In the genomic region with DNA sequence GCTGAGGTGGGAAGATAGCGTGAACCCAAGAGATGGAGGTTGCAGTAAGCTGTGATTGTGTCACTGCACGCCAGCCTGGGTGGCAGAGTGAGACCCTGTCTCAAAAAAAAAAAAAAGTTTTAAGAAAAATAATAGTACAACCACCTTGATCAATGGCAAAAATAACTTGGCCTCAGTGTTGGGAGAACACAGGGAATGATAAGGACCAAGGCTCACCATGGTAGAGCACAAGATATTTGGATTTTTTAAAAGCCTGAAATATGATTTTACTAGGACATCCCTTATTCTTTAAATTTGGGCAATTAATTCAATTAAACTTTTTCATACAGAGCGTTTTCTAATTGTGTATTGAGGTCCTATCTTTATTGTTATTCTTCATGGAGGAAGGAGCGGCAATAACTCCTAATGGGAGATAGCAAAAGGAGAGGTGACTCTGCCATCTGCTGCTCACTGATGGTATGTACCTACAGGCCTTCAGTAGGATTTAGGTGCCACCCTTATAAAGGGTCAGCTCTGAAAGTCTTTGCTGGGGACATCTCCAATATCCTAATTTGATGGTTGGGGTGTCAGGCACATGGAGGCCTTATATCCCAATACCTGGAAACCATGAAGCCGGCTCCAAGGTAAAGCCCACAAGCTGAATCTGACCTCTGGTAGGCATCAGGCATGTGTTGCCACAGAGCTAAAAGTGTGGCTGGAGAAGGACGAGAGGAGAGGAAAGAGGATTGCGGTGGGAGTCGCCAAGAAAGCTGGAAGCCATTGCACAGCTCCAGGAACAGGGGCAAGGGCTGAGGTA, we compare ENCODE assay signal across 9 cellular contexts. TPM values are rescaled to one million over a fixed set of nuclear protein-coding genes. Genes with fewer than 3 reads are reported as not detected.
A peak's percentile ranks its signal among the peaks of the same experiment; 100 is the strongest.
DNase-seq lines count a peak whose midpoint lies in the region; ATAC-seq, FAIRE-seq and TF ChIP-seq lines count a peak whose summit lies in the region.
"Had no signal": no experiment of that assay in that cellular context is flagged by ENCODE, and none has a peak within 500 bp of the region (broad histone marks: within the 10 kb centered on the region; RNA-seq: fewer than 3 reads in every experiment).

No MANE protein-coding gene starts in this region.

- no peak overlapping the region for H2AFZ ChIP-seq in GM23338

- DNase-seq in CD1c-positive myeloid dendritic cell (ENCODE audit: extremely low spot score) (peak; percentile 68), GM23338 (ENCODE audit: low spot score) (peak; percentile 75), NCI-H526 treated with DMSO at 0.1 percent for 48 hours (lab: John Stamatoyannopoulos, UW) (peak; percentile 40), adipocyte (ENCODE audit: low read depth) (peak; percentile 71), hepatic stellate cell (ENCODE audit: low spot score) (peak; percentile 50), small intestine (peak; percentile 83), mesenteric fat pad (ENCODE audit: low spot score) (no peak)

- no peaks in the 10 kb centered on the region for H3K4me1 ChIP-seq in GM23338 (ENCODE audit: insufficient read depth)
- no peaks in the 10 kb centered on the region for H3K4me1 ChIP-seq in adipocyte (ENCODE audit: control insufficient read depth, insufficient read depth, low read length)
- peaks cover 2 to 12% of the 10 kb centered on the region in 2 donors for H3K4me1 ChIP-seq in small intestine (ENCODE audit: control insufficient read depth in 2 of 2, insufficient read depth in 1 of 2, low read depth in 1 of 2, low read length in 1 of 2)

- ATAC-seq in GM23338 (peak; percentile 96), GM19467 (IDR thresholded peaks at IDR 0.05; ENCODE audit: unreplicated experiment) (no peak)

- H3K9me3 ChIP-seq in adipocyte (ENCODE audit: control insufficient read depth, low read length) (no peaks in the 10 kb centered on the region), small intestine (ENCODE audit: control insufficient read depth, low read depth) (no peaks in the 10 kb centered on the region)

- H3K9ac ChIP-seq in adipocyte (ENCODE audit: low read length): no peak overlapping the region

- H3K4me1 Mint-ChIP-seq in GM23338: no peaks in the 10 kb centered on the region
- H3K4me1 Mint-ChIP-seq: IgD-negative memory B cell had no signal

- 32 to 52% (median 45%) methylated on average over 8 of the region's 8 CpGs for WGBS in small intestine, 3 donors

- H3K4me3 Mint-ChIP-seq in GM23338: no peak overlapping the region
- H3K4me3 Mint-ChIP-seq: IgD-negative memory B cell had no signal

- no peaks in the 10 kb centered on the region for H3K9me3 Mint-ChIP-seq in GM23338
- H3K9me3 Mint-ChIP-seq: IgD-negative memory B cell had no signal

- H3K9me2 ChIP-seq in GM23338 (ENCODE audit: insufficient read depth): no peaks in the 10 kb centered on the region

- H3K27me3 ChIP-seq in GM23338 (ENCODE audit: insufficient read depth) (no peaks in the 10 kb centered on the region), adipocyte (replicated peaks; ENCODE audit: control insufficient read depth, insufficient read depth, low read length) (no peaks in the 10 kb centered on the region), small intestine (ENCODE audit: control insufficient read depth in 2 of 2, insufficient read depth in 2 of 2, low read length in 2 of 2) (no peaks in the 10 kb centered on the region)

- H3K36me3 ChIP-seq in GM23338 (ENCODE audit: insufficient read depth) (no peaks in the 10 kb centered on the region), adipocyte (ENCODE audit: control insufficient read depth, insufficient read depth, low read length, severe bottlenecking) (no peaks in the 10 kb centered on the region), small intestine (ENCODE audit: control insufficient read depth in 2 of 2, insufficient read depth in 2 of 2, low read length in 2 of 2) (no peaks in the 10 kb centered on the region)

- no peak for FAIRE-seq in small intestine (lab: Jason Lieb, UNC)

- H3K4me3 ChIP-seq in GM23338 (no peak overlapping the region), adipocyte (ENCODE audit: low read length) (no peak overlapping the region), small intestine (ENCODE audit: low read depth in 1 of 2, low read length in 2 of 2) (no peak overlapping the region)

- H3K36me3 Mint-ChIP-seq in GM23338 (ENCODE audit: low read depth): no peaks in the 10 kb centered on the region
- H3K36me3 Mint-ChIP-seq: IgD-negative memory B cell had no signal

- no peak overlapping the region for H3K4me2 ChIP-seq in GM23338

- peak; percentile 82 to 93 for TF ChIP-seq CTCF in GM23338 (conservative IDR thresholded peaks at IDR 0.05; ENCODE audit: low read depth in 2 of 2)

- no peaks in the 10 kb centered on the region for H3K79me2 ChIP-seq in GM23338 (replicated peaks; ENCODE audit: insufficient read depth)

- no peak overlapping the region for H3K27ac Mint-ChIP-seq in GM23338
- H3K27ac Mint-ChIP-seq: IgD-negative memory B cell had no signal

- no peaks in the 10 kb centered on the region for H3F3A ChIP-seq in GM23338 (replicated peaks; ENCODE audit: low read depth)

- H3K27ac ChIP-seq in GM23338 (ENCODE audit: low read depth): no peak overlapping the region
- peak overlapping the region; percentile 76 to 89 for H3K27ac ChIP-seq in small intestine (ENCODE audit: low read depth in 1 of 2, low read length in 1 of 2)

- peaks cover 4% of the 10 kb centered on the region for H3K27me3 Mint-ChIP-seq in GM23338 (ENCODE audit: insufficient read depth, low read depth, poor library complexity)

- no peaks in the 10 kb centered on the region for H4K20me1 ChIP-seq in GM23338 (replicated peaks; ENCODE audit: insufficient read depth)

TF ChIP-seq in GM23338, 12 proteins besides CTCF, POLR2A, EP300 and RAD21 (continues in another document):
- TF ChIP-seq, protein P1, sequence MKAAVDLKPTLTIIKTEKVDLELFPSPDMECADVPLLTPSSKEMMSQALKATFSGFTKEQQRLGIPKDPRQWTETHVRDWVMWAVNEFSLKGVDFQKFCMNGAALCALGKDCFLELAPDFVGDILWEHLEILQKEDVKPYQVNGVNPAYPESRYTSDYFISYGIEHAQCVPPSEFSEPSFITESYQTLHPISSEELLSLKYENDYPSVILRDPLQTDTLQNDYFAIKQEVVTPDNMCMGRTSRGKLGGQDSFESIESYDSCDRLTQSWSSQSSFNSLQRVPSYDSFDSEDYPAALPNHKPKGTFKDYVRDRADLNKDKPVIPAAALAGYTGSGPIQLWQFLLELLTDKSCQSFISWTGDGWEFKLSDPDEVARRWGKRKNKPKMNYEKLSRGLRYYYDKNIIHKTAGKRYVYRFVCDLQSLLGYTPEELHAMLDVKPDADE (IDR thresholded peaks at IDR 0.05): no peak
- TF ChIP-seq POLR2AphosphoS5 (IDR thresholded peaks at IDR 0.05; ENCODE audit: low read depth) (no peak), JUNB (IDR thresholded peaks at IDR 0.05; ENCODE audit: unreplicated experiment) (no peak), CREB1 (CRISPR knock-in tag; IDR thresholded peaks at IDR 0.05; ENCODE audit: low read depth) (no peak), EZH2 (IDR thresholded peaks at IDR 0.05; ENCODE audit: low read depth, unreplicated experiment) (no peak), EZH2phosphoT487 (IDR thresholded peaks at IDR 0.05; ENCODE audit: unreplicated experiment) (no peak), STAT1 (IDR thresholded peaks at IDR 0.05; ENCODE audit: unreplicated experiment) (no peak), ZNF114 (CRISPR knock-in tag; IDR thresholded peaks at IDR 0.05) (no peak), ZNF331 (CRISPR knock-in tag; IDR thresholded peaks at IDR 0.05; ENCODE audit: low read depth) (no peak), NANOG (IDR thresholded peaks at IDR 0.05; ENCODE audit: borderline replicate concordance) (no peak)
- TF ChIP-seq, protein P2, sequence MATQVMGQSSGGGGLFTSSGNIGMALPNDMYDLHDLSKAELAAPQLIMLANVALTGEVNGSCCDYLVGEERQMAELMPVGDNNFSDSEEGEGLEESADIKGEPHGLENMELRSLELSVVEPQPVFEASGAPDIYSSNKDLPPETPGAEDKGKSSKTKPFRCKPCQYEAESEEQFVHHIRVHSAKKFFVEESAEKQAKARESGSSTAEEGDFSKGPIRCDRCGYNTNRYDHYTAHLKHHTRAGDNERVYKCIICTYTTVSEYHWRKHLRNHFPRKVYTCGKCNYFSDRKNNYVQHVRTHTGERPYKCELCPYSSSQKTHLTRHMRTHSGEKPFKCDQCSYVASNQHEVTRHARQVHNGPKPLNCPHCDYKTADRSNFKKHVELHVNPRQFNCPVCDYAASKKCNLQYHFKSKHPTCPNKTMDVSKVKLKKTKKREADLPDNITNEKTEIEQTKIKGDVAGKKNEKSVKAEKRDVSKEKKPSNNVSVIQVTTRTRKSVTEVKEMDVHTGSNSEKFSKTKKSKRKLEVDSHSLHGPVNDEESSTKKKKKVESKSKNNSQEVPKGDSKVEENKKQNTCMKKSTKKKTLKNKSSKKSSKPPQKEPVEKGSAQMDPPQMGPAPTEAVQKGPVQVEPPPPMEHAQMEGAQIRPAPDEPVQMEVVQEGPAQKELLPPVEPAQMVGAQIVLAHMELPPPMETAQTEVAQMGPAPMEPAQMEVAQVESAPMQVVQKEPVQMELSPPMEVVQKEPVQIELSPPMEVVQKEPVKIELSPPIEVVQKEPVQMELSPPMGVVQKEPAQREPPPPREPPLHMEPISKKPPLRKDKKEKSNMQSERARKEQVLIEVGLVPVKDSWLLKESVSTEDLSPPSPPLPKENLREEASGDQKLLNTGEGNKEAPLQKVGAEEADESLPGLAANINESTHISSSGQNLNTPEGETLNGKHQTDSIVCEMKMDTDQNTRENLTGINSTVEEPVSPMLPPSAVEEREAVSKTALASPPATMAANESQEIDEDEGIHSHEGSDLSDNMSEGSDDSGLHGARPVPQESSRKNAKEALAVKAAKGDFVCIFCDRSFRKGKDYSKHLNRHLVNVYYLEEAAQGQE (IDR thresholded peaks at IDR 0.05; ENCODE audit: unreplicated experiment): no peak

RNA-seq across cellular contexts. Expression of a gene that starts 21.9 kb away (rescaled TPM):
- 17.6 and 21.9 TPM in 2 replicates for total RNA-seq in GM23338 (2014; rRNA removed; shearing (Covaris generic))
- 40.9 and 50.1 TPM in 2 replicates for polyA plus RNA-seq in GM23338 (2016; fragmentation: Nextera tagmentation; extraction: Ambion mirVana)
- polyA plus RNA-seq in small intestine: 10 to 100 TPM; 11.1 to 25.9 (median 12.5) TPM
- 12.5 TPM for total RNA-seq in mesenteric fat pad
